Comparison of ENCODE assay signal across 8 cellular contexts in genomic region chr21:20996421-20997307, GRCh38. TPM values are rescaled to one million over a fixed set of nuclear protein-coding genes. Genes with fewer than 3 reads are reported as not detected.
DNase-seq lines count a peak whose midpoint lies in the region; ATAC-seq, FAIRE-seq and TF ChIP-seq lines count a peak whose summit lies in the region.

No MANE protein-coding gene starts in this region.

- intact Hi-C loops in right cardiac atrium (cut with DNase I): no loop called here

- H3K4me3 ChIP-seq in right cardiac atrium (ENCODE audit: low read length) (peak overlapping the region; percentile 95), skeletal muscle cell (ENCODE audit: low read depth, low read length) (peak overlapping the region; percentile 77)

- 25% methylated on average over 27 of the region's 27 CpGs for WGBS in right cardiac atrium

- no peak for FAIRE-seq in H54 (lab: Jason Lieb, UNC)

- H3K36me3 Mint-ChIP-seq in WTC11: no peaks in the 10 kb centered on the region

- TF ChIP-seq POLR2A in H54 (IDR thresholded peaks at IDR 0.05; ENCODE audit: low read depth, low read length): no peak

- POLR2A ChIA-PET in WTC11 (lab: Charles Lee): interaction anchor here (0.6 kb wide), 1 partner anchor 1223 kb away, joined by 3 read pairs; no protein-coding TSS in a partner anchor
- POLR2A ChIA-PET in HEK293T (lab: Yijun Ruan, JAX): no interaction called here

- no peak for TF ChIP-seq CTCF in WTC11 (IDR thresholded peaks at IDR 0.05)

- peak overlapping the region; percentile 30 for H3K27ac ChIP-seq in right cardiac atrium (ENCODE audit: low read length)

- H3K27me3 Mint-ChIP-seq in WTC11 (ENCODE audit: low read depth): peaks cover 54% of the 10 kb centered on the region

- CTCF ChIA-PET in WTC11 (lab: Charles Lee) (no interaction called here), HEK293T (lab: Yijun Ruan, JAX) (no interaction called here)

- peak; percentile 19 for ATAC-seq in WTC11
- no peak for ATAC-seq in right cardiac atrium

- H3K4me3 Mint-ChIP-seq in WTC11: peak overlapping the region; percentile 77

- DNase-seq in H54 (ENCODE audit: insufficient read length, low spot score) (peak; percentile 28), WTC11 (ENCODE audit: low spot score) (peak; percentile 19), right cardiac atrium (peak in 1 of 3 donors; percentile 27), skeletal muscle cell (ENCODE audit: low read depth) (peak; percentile 21), AML-193 (lab: John Stamatoyannopoulos, UW) (no peak), HEK293T (ENCODE audit: extremely low spot score) (no peak), germinal center (ENCODE audit: low spot score) (no peak), DMS114 treated with DMSO at 0.1 percent for 48 hours (lab: John Stamatoyannopoulos, UW; ENCODE audit: unreplicated experiment) (no peak)

- no peaks in the 10 kb centered on the region for H3K9me3 ChIP-seq in right cardiac atrium (ENCODE audit: control insufficient read depth, low read length)

- no peaks in the 10 kb centered on the region for H3K9me3 Mint-ChIP-seq in WTC11

- H3K4me1 Mint-ChIP-seq in WTC11: peaks cover 14% of the 10 kb centered on the region

- H3K27ac Mint-ChIP-seq in WTC11: no peak overlapping the region

- H3K4me1 ChIP-seq in right cardiac atrium (ENCODE audit: control insufficient read depth, insufficient read depth, low read length): no peaks in the 10 kb centered on the region

- no peaks in the 10 kb centered on the region for H3K27me3 ChIP-seq in right cardiac atrium (ENCODE audit: control insufficient read depth, insufficient read depth)

TF ChIP-seq in WTC11, 78 proteins besides CTCF, POLR2A, EP300 and RAD21:
- TF ChIP-seq OVOL2 (CRISPR knock-in tag; IDR thresholded peaks at IDR 0.05; ENCODE audit: borderline replicate concordance) (no peak), CBFB (CRISPR knock-in tag; IDR thresholded peaks at IDR 0.05; ENCODE audit: low read depth) (no peak), GABPB1 (CRISPR knock-in tag; IDR thresholded peaks at IDR 0.05) (no peak), NFYB (CRISPR knock-in tag; conservative IDR thresholded peaks at IDR 0.05; ENCODE audit: low read depth) (no peak), ZNF219 (CRISPR knock-in tag; IDR thresholded peaks at IDR 0.05; ENCODE audit: borderline replicate concordance) (no peak), TCF7 (CRISPR knock-in tag; IDR thresholded peaks at IDR 0.05; ENCODE audit: low read depth) (no peak), CREB1 (CRISPR knock-in tag; IDR thresholded peaks at IDR 0.05) (no peak), HMGA2 (CRISPR knock-in tag; IDR thresholded peaks at IDR 0.05) (no peak), MYBL2 (CRISPR knock-in tag; IDR thresholded peaks at IDR 0.05) (no peak), NFATC4 (CRISPR knock-in tag; IDR thresholded peaks at IDR 0.05) (no peak)
- TF ChIP-seq, protein P1, sequence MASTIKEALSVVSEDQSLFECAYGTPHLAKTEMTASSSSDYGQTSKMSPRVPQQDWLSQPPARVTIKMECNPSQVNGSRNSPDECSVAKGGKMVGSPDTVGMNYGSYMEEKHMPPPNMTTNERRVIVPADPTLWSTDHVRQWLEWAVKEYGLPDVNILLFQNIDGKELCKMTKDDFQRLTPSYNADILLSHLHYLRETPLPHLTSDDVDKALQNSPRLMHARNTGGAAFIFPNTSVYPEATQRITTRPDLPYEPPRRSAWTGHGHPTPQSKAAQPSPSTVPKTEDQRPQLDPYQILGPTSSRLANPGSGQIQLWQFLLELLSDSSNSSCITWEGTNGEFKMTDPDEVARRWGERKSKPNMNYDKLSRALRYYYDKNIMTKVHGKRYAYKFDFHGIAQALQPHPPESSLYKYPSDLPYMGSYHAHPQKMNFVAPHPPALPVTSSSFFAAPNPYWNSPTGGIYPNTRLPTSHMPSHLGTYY (CRISPR knock-in tag; IDR thresholded peaks at IDR 0.05): no peak
TF ChIP-seq in WTC11: peak in this region for 0.

TF ChIP-seq in HEK293T, 16 proteins besides CTCF, POLR2A, EP300 and RAD21:
- TF ChIP-seq CTBP1 (IDR thresholded peaks at IDR 0.05; ENCODE audit: borderline replicate concordance): no peak
- no peak for TF ChIP-seq NFRKB (IDR thresholded peaks at IDR 0.05)
- no peak for TF ChIP-seq LEF1 (IDR thresholded peaks at IDR 0.05; ENCODE audit: borderline replicate concordance)
- TF ChIP-seq TARDBP (IDR thresholded peaks at IDR 0.05): no peak
- no peak for TF ChIP-seq L3MBTL2 (conservative IDR thresholded peaks at IDR 0.05)
- no peak for TF ChIP-seq FOXA1 (IDR thresholded peaks at IDR 0.05)
- TF ChIP-seq FOXK2 (IDR thresholded peaks at IDR 0.05): no peak
TF ChIP-seq in HEK293T: peak in this region for 0.

RNA-seq across cellular contexts. Expression of gene NCAM2, which starts 1.5 kb away (rescaled TPM):
- total RNA-seq in WTC11 (2021): 0.64 to 1.6 TPM (median 0.94 TPM) in 3 replicates
- 1 to 10 TPM; 8.2 to 9.7 (median 8.2) TPM for total RNA-seq in right cardiac atrium
- 0.97 TPM for polyA plus RNA-seq in right cardiac atrium

Comparison
In these comparisons a context has a peak if more than half of its experiments do, and no peak if none do; other contexts are left out.
1. DNase-seq: peak in H54 (single experiment), WTC11 (single experiment) and skeletal muscle cell (single experiment); none in AML-193 (0 of 2), HEK293T (single experiment), germinal center (single experiment) and DMS114 treated with DMSO at 0.1 percent for 48 hours (single experiment).